ENCODE assay signal across 16 cellular contexts in the genomic region with DNA sequence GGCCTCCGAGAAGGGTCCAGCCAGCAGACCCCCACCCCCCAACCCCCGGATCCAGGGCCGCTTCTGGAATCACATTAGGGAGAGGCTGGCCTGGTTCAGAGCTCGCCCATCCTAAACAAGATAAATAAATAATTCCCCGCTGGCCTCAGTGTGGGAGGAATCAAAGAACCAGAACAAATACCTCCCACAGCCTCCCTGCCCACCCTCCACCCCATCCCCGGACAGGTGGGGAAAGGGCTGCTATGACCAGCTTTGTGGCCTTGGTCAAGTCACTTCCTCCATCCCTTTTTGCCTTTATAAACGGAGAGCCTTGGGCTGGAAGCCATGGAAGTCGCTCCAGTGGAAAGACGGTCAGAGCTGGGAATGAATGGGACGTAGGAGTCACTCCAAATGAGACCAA.
"Had no signal": no experiment of that assay in that cellular context is flagged by ENCODE, and none has a peak within 500 bp of the region (broad histone marks: within the 10 kb centered on the region; RNA-seq: fewer than 3 reads in every experiment).

No MANE protein-coding gene starts in this region.

- H3K27ac Mint-ChIP-seq: immature natural killer cell; T-helper 2 cell treated with Interferon-gamma antibody and Interleukin-4, amounts not matched to agents 5 μg/mL and 100 μg/mL, for 36 hours had no signal

- H3K27me3 ChIP-seq: testis had no signal

- ATAC-seq: lower lobe of right lung, upper lobe of right lung had no signal

- H3K27ac ChIP-seq: lower lobe of right lung, upper lobe of right lung had no signal

- H3K9me3 ChIP-seq: lower lobe of right lung, testis, upper lobe of right lung had no signal

- DNase-seq: activated CD4-positive, alpha-beta T cell treated with anti-CD3 and anti-CD28 coated beads, Interleukin-2, amount 50 U/mL, for 4 hours; activated CD4-positive, CD25-positive, alpha-beta regulatory T cell treated with anti-CD3 and anti-CD28 coated beads, Interleukin-2, amount 50 U/mL, for 72 hours; activated gamma-delta T cell treated with Interleukin-2 at 50 U/mL for 16 hours; activated T-cell treated with anti-CD3 and anti-CD28 coated beads, Interleukin-2, amount 50 U/mL, for 48 hours; central memory CD4-positive, alpha-beta T cell; cortex of kidney; erythroblast; immature natural killer cell; left cardiac atrium; lower lobe of right lung; right cardiac atrium; stimulated activated naive CD4-positive, alpha-beta T cell; SW 1271; testis; upper lobe of right lung had no signal

- H3K9me3 Mint-ChIP-seq: T-helper 2 cell treated with Interferon-gamma antibody and Interleukin-4, amounts not matched to agents 5 μg/mL and 100 μg/mL, for 36 hours had no signal
